19 cellular contexts compared by ENCODE assay signal in the genomic region with DNA sequence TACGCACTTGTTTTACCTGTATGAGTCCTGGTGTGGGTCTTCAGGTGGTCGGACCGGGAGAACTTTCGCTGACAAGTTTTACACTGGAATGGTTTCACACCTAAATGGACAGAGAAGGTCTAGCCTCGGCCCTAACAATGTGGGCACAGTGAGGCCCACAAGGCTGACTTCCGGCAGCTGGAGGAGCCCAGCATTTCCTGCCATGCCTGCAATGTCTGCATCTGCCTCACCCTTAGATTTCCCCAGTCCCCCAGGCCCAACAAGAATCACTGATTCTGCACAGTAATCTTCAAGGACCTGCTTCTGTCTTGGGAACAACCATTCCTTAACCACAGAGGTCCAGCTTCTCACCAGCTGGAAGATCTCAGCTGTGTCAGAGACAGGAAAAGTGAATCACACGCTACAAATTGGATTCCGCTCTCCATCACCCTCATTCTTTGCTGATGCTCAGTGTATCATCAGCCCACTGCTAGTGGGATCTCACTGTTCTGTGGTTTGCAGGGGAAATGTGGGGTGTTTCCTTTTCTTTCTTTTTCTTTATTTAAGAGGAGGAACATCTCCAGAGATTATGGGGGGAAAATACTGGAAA. TPM values are rescaled to one million over a fixed set of nuclear protein-coding genes. Genes with fewer than 3 reads are reported as not detected.
A peak's percentile ranks its signal among the peaks of the same experiment; 100 is the strongest.
DNase-seq lines count a peak whose midpoint lies in the region; ATAC-seq and TF ChIP-seq lines count a peak whose summit lies in the region.
"Had no signal": no experiment of that assay in that cellular context is flagged by ENCODE, and none has a peak within 500 bp of the region (broad histone marks: within the 10 kb centered on the region; RNA-seq: fewer than 3 reads in every experiment).

No MANE protein-coding gene starts in this region.

- H3K27ac ChIP-seq in H9 (ENCODE audit: insufficient read length, low read depth, low read length), result no peak overlapping the region
- H3K27ac ChIP-seq: breast epithelium had no signal

- no peak overlapping the region for H4K91ac ChIP-seq in H9 (ENCODE audit: insufficient read length, low read depth, low read length)

- H3K27ac Mint-ChIP-seq in H9 (no peak overlapping the region), mesothelial cell of epicardium (no peak overlapping the region)
- H3K27ac Mint-ChIP-seq: activated naive CD4-positive, alpha-beta T cell treated with anti-CD3 and anti-CD28 coated beads for 36 hours; naive B cell had no signal

- DNase-seq in AG08396 (ENCODE audit: low spot score) (peak; percentile 34), H9 (no peak), kidney epithelial cell (ENCODE audit: low read depth) (peak; percentile 49), mesothelial cell of epicardium (ENCODE audit: low spot score in 2 of 2, unreplicated experiment in 2 of 2) (no peak)
- DNase-seq: ACHN; activated CD4-positive, CD25-positive, alpha-beta regulatory T cell treated with anti-CD3 and anti-CD28 coated beads, Interleukin-2, amount 50 U/mL, for 72 hours; activated CD8-positive, alpha-beta memory T cell treated with anti-CD3 and anti-CD28 coated beads, Interleukin-2, amount 50 U/mL, for 48 hours; activated naive CD4-positive, alpha-beta T cell treated with anti-CD3 and anti-CD28 coated beads for 36 hours; effector CD4-positive, alpha-beta T cell; naive B cell; NCI-H1930; RPMI8226 had no signal

- H2BK120ac ChIP-seq in H9 (ENCODE audit: low read depth, low read length, poor library complexity, severe bottlenecking), result no peak overlapping the region

- TF ChIP-seq CTCF in H9 (conservative IDR thresholded peaks at IDR 0.05) (no peak), kidney epithelial cell (IDR thresholded peaks at IDR 0.05; ENCODE audit: insufficient read depth, low read length, poor library complexity, severe bottlenecking) (no peak), mesothelial cell of epicardium (IDR thresholded peaks at IDR 0.05; ENCODE audit: unreplicated experiment) (no peak)

- H3K79me1 ChIP-seq in H9 (ENCODE audit: insufficient read depth, low read depth, low read length, poor library complexity, severe bottlenecking), result no peaks in the 10 kb centered on the region

- no peak overlapping the region for H2BK12ac ChIP-seq in H9 (ENCODE audit: insufficient read length, low read depth, low read length)

- H4K5ac ChIP-seq in H9 (ENCODE audit: insufficient read length, low read depth, low read length), result no peak overlapping the region

- H3K27me3 ChIP-seq in H9 (ENCODE audit: insufficient read depth, low read length) (no peaks in the 10 kb centered on the region), kidney epithelial cell (ENCODE audit: control insufficient read depth, insufficient read depth, low read length) (no peaks in the 10 kb centered on the region)
- H3K27me3 ChIP-seq: breast epithelium had no signal

- no peaks in the 10 kb centered on the region for H3K9me3 ChIP-seq in H9 (ENCODE audit: control insufficient read depth, low read depth, low read length)
- H3K9me3 ChIP-seq: breast epithelium had no signal

- no peak overlapping the region for H3K4me3 ChIP-seq in kidney epithelial cell (ENCODE audit: low read depth, low read length)
- H3K4me3 ChIP-seq: breast epithelium had no signal

- no peaks in the 10 kb centered on the region for H3K36me3 Mint-ChIP-seq in H9 (ENCODE audit: insufficient read depth in 1 of 3, low read depth in 3 of 3)
- H3K36me3 Mint-ChIP-seq in mesothelial cell of epicardium, result peaks cover 58% of the 10 kb centered on the region
- H3K36me3 Mint-ChIP-seq: naive B cell had no signal

- no peaks in the 10 kb centered on the region for H3K36me3 ChIP-seq in kidney epithelial cell (ENCODE audit: control insufficient read depth, insufficient read depth, low read length)
- H3K36me3 ChIP-seq: breast epithelium had no signal

- H4K8ac ChIP-seq in H9 (replicated peaks; ENCODE audit: insufficient read length, low read depth, low read length), result no peak overlapping the region

- H2AK5ac ChIP-seq in H9 (ENCODE audit: insufficient read length, low read length), result no peak overlapping the region

- no peak overlapping the region for H2BK20ac ChIP-seq in H9 (ENCODE audit: low read depth, low read length, poor library complexity, severe bottlenecking)

- H3K4me3 Mint-ChIP-seq in H9 (no peak overlapping the region), mesothelial cell of epicardium (no peak overlapping the region)
- H3K4me3 Mint-ChIP-seq: activated naive CD4-positive, alpha-beta T cell treated with anti-CD3 and anti-CD28 coated beads for 36 hours; naive B cell had no signal

- H2AFZ ChIP-seq in H9 (ENCODE audit: low read length), result no peak overlapping the region

- H3T11ph ChIP-seq in H9 (ENCODE audit: low read length), result no peak overlapping the region

- no peaks in the 10 kb centered on the region for H3K4me1 ChIP-seq in H9 (ENCODE audit: insufficient read depth, low read length)
- H3K4me1 ChIP-seq: breast epithelium had no signal

- H3K23me2 ChIP-seq in H9 (ENCODE audit: insufficient read length, low read depth, low read length, poor library complexity, severe bottlenecking), result no peaks in the 10 kb centered on the region

- ATAC-seq in SK-N-SH treated with all-trans-retinoic acid at 6 μM for 48 hours (peak; percentile 49), HG02981 (IDR thresholded peaks at IDR 0.05; ENCODE audit: unreplicated experiment) (no peak), GM21528 (IDR thresholded peaks at IDR 0.05; ENCODE audit: low FRiP score, unreplicated experiment) (no peak), GM18907 (IDR thresholded peaks at IDR 0.05; ENCODE audit: unreplicated experiment) (no peak)
- ATAC-seq: HCT116 had no signal

- H4K20me1 ChIP-seq in H9 (ENCODE audit: control insufficient read depth, insufficient read depth, insufficient read length), result no peaks in the 10 kb centered on the region

- H3K4me1 Mint-ChIP-seq in H9 (peaks cover 3 to 8% of the 10 kb centered on the region in 2 experiments; a peak in 3 of 4 replicates), mesothelial cell of epicardium (peaks cover 23% of the 10 kb centered on the region)

- no CpG with 5 or more reads among the region's 8 CpGs for WGBS in H9 (ENCODE audit: extremely low coverage, insufficient read length, low lambda C conversion rate)

- H3K9me3 Mint-ChIP-seq in H9, result no peaks in the 10 kb centered on the region
- no peaks in the 10 kb centered on the region for H3K9me3 Mint-ChIP-seq in mesothelial cell of epicardium
- H3K9me3 Mint-ChIP-seq: activated naive CD4-positive, alpha-beta T cell treated with anti-CD3 and anti-CD28 coated beads for 36 hours had no signal

- H3K14ac ChIP-seq in H9 (ENCODE audit: insufficient read depth, low read length), result no peak overlapping the region

- H3K27me3 Mint-ChIP-seq in H9 (ENCODE audit: low read depth) (peaks cover 13% of the 10 kb centered on the region), mesothelial cell of epicardium (ENCODE audit: low read depth) (peaks cover 14% of the 10 kb centered on the region)

- H2BK5ac ChIP-seq in H9 (ENCODE audit: insufficient read length, low read length), result no peak overlapping the region

- H3K4ac ChIP-seq in H9 (ENCODE audit: low read depth, low read length), result no peak overlapping the region

- H3K23ac ChIP-seq in H9 (ENCODE audit: insufficient read length, low read depth, low read length), result no peak overlapping the region

- no peaks in the 10 kb centered on the region for H3K79me2 ChIP-seq in H9 (ENCODE audit: insufficient read depth, low read length)

- no peak overlapping the region for H3K9ac ChIP-seq in H9 (ENCODE audit: extremely low read depth, insufficient read length, low read length)

- no peak overlapping the region for H3K4me2 ChIP-seq in H9 (ENCODE audit: insufficient read depth, insufficient read length, low read length)

- H3K18ac ChIP-seq in H9 (ENCODE audit: insufficient read length, low read depth, low read length), result no peak overlapping the region

- no peak overlapping the region for H3K56ac ChIP-seq in H9 (ENCODE audit: insufficient read length, low read depth, low read length)

- H2BK15ac ChIP-seq in H9 (ENCODE audit: low read depth, low read length), result 0 out of 2 replicates have a peak overlapping the region, but pooled peaks have one; percentile 37

TF ChIP-seq in SK-N-SH treated with all-trans-retinoic acid at 6 μM for 48 hours, 23 proteins besides CTCF, POLR2A, EP300 and RAD21 (continues in another document):
- TF ChIP-seq ZFP3 (CRISPR knock-in tag; IDR thresholded peaks at IDR 0.05) (no peak), ZNF70 (CRISPR knock-in tag; IDR thresholded peaks at IDR 0.05) (no peak)
- TF ChIP-seq, protein P1, sequence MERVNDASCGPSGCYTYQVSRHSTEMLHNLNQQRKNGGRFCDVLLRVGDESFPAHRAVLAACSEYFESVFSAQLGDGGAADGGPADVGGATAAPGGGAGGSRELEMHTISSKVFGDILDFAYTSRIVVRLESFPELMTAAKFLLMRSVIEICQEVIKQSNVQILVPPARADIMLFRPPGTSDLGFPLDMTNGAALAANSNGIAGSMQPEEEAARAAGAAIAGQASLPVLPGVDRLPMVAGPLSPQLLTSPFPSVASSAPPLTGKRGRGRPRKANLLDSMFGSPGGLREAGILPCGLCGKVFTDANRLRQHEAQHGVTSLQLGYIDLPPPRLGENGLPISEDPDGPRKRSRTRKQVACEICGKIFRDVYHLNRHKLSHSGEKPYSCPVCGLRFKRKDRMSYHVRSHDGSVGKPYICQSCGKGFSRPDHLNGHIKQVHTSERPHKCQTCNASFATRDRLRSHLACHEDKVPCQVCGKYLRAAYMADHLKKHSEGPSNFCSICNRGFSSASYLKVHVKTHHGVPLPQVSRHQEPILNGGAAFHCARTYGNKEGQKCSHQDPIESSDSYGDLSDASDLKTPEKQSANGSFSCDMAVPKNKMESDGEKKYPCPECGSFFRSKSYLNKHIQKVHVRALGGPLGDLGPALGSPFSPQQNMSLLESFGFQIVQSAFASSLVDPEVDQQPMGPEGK (CRISPR knock-in tag; IDR thresholded peaks at IDR 0.05; ENCODE audit: borderline replicate concordance), result no peak

RNA-seq across cellular contexts. Expression of a gene that starts 43.3 kb away (rescaled TPM):
- total RNA-seq in H9 (2021) (0.15 and 0.20 TPM in 2 replicates), kidney epithelial cell (8.5 and 12.3 TPM in 2 replicates), mesothelial cell of epicardium (122 to 131 TPM (median 125 TPM) in 3 replicates)
- total RNA-seq: activated naive CD4-positive, alpha-beta T cell treated with anti-CD3 and anti-CD28 coated beads for 36 hours; T-helper 1 cell treated with Interleukin-12 subunit alpha and Interleukin-12 subunit beta and Interleukin-4 antibody, amounts not matched to agents 30 ng/mL and 1 ng/mL, for 36 hours had no signal

Comparison
In these comparisons a context has a peak if more than half of its experiments do, and no peak if none do; other contexts are left out.
1. DNase-seq: peak in AG08396 (single experiment) and kidney epithelial cell (single experiment); none in H9 (single experiment) and mesothelial cell of epicardium (0 of 2).